In genomic region chr1:25559996-25560395, GRCh38 we compare ENCODE assay signal across 15 cellular contexts. TPM values are rescaled to one million over a fixed set of nuclear protein-coding genes. Genes with fewer than 3 reads are reported as not detected.
DNase-seq lines count a peak whose midpoint lies in the region; ATAC-seq and TF ChIP-seq lines count a peak whose summit lies in the region.
"Had no signal": no experiment of that assay in that cellular context is flagged by ENCODE, and none has a peak within 500 bp of the region (broad histone marks: within the 10 kb centered on the region; RNA-seq: fewer than 3 reads in every experiment).

No MANE protein-coding gene starts in this region.

- peaks cover 88 to 98% (median 95%) of the 10 kb centered on the region in 3 donors for H3K4me1 Mint-ChIP-seq in CD8-positive, alpha-beta memory T cell
- H3K4me1 Mint-ChIP-seq in activated naive CD8-positive, alpha-beta T cell treated with anti-CD3 and anti-CD28 coated beads for 36 hours, result peaks cover 86% of the 10 kb centered on the region

- H3K27ac Mint-ChIP-seq in CD8-positive, alpha-beta memory T cell, result peak overlapping the region; percentile 83 to 99 (median 96)
- peak overlapping the region; percentile 83 for H3K27ac Mint-ChIP-seq in activated naive CD8-positive, alpha-beta T cell treated with anti-CD3 and anti-CD28 coated beads for 36 hours

- peak overlapping the region; percentile 45; the same call in 1 of the 2 replicates for H3K9ac ChIP-seq in BLaER1
- H3K9ac ChIP-seq: GM23248 had no signal

- no peaks in the 10 kb centered on the region for H3K9me3 Mint-ChIP-seq in CD8-positive, alpha-beta memory T cell
- H3K9me3 Mint-ChIP-seq in activated naive CD8-positive, alpha-beta T cell treated with anti-CD3 and anti-CD28 coated beads for 36 hours, result peaks cover 2% of the 10 kb centered on the region

- peak overlapping the region in 5 of 7 donors; percentile 15 to 53 (median 29) for H3K4me3 Mint-ChIP-seq in CD8-positive, alpha-beta memory T cell
- no peak overlapping the region for H3K4me3 Mint-ChIP-seq in activated naive CD8-positive, alpha-beta T cell treated with anti-CD3 and anti-CD28 coated beads for 36 hours

- no peak for DNase-seq in CD8-positive, alpha-beta memory T cell
- no peak for DNase-seq in activated naive CD8-positive, alpha-beta T cell treated with anti-CD3 and anti-CD28 coated beads for 36 hours
- DNase-seq in lower lobe of right lung (no peak), KBM-7 (no peak), middle frontal gyrus (ENCODE audit: extremely low spot score, low spot score) (no peak), NCI-H1694 treated with DMSO at 0.1 percent for 48 hours (lab: John Stamatoyannopoulos, UW) (no peak)
- DNase-seq: activated CD8-positive, alpha-beta memory T cell treated with anti-CD3 and anti-CD28 coated beads, Interleukin-2, amount 50 U/mL, for 4 hours; foreskin keratinocyte; GM23248; left colon; NCI-H524 treated with DMSO at 0.1 percent for 48 hours; right cardiac atrium; SIG-M5 had no signal

- no peak for TF ChIP-seq CTCF in lower lobe of right lung (IDR thresholded peaks at IDR 0.05)

- H3K9me3 ChIP-seq in BLaER1, result no peaks in the 10 kb centered on the region
- H3K9me3 ChIP-seq in CD8-positive, alpha-beta memory T cell (ENCODE audit: low read length), result no peaks in the 10 kb centered on the region
- no peaks in the 10 kb centered on the region for H3K9me3 ChIP-seq in lower lobe of right lung

- peaks cover 17% of the 10 kb centered on the region; the same call in 1 of the 2 replicates for H4K20me1 ChIP-seq in BLaER1

- H3K27ac ChIP-seq in BLaER1 (peak overlapping the region; percentile 78), lower lobe of right lung (peak overlapping the region; percentile 43)
- peak overlapping the region; percentile 0 for H3K27ac ChIP-seq in CD8-positive, alpha-beta memory T cell (ENCODE audit: low read depth, low read length)
- H3K27ac ChIP-seq: foreskin keratinocyte, GM23248 had no signal

- H3K36me3 ChIP-seq in BLaER1 (peaks cover 45% of the 10 kb centered on the region), lower lobe of right lung (peaks cover 46% of the 10 kb centered on the region)
- peaks cover 39% of the 10 kb centered on the region for H3K36me3 ChIP-seq in CD8-positive, alpha-beta memory T cell (ENCODE audit: insufficient read depth, low read length)

- intact Hi-C loops in lower lobe of right lung (cut with DNase I), result no loop called here

- H3K4me3 ChIP-seq in BLaER1, result peak overlapping the region; percentile 24
- H3K4me3 ChIP-seq in CD8-positive, alpha-beta memory T cell (ENCODE audit: low read length), result no peak overlapping the region
- no peak overlapping the region for H3K4me3 ChIP-seq in lower lobe of right lung
- H3K4me3 ChIP-seq: GM23248 had no signal

- POLR2A ChIA-PET in CD8-positive, alpha-beta memory T cell (lab: Charles Lee), result no interaction called here

- in situ Hi-C loops in KBM-7 (cut with MboI; ENCODE audit: low pct_unique_long_range_greater_than_20kb, low sequenced_read_pairs), result no loop called here

- CTCF ChIA-PET in CD8-positive, alpha-beta memory T cell (lab: Charles Lee), result no interaction called here

- H3K27me3 ChIP-seq in BLaER1, result no peaks in the 10 kb centered on the region
- no peaks in the 10 kb centered on the region for H3K27me3 ChIP-seq in CD8-positive, alpha-beta memory T cell (ENCODE audit: insufficient read depth, low read length, poor library complexity, severe bottlenecking)
- no peaks in the 10 kb centered on the region for H3K27me3 ChIP-seq in lower lobe of right lung (ENCODE audit: low read depth)
- H3K27me3 ChIP-seq: foreskin keratinocyte had no signal

- no peaks in the 10 kb centered on the region for H3K27me3 Mint-ChIP-seq in CD8-positive, alpha-beta memory T cell
- H3K27me3 Mint-ChIP-seq in activated naive CD8-positive, alpha-beta T cell treated with anti-CD3 and anti-CD28 coated beads for 36 hours, result no peaks in the 10 kb centered on the region

- ATAC-seq in lower lobe of right lung (no peak), HG03571 (IDR thresholded peaks at IDR 0.05; ENCODE audit: unreplicated experiment) (no peak)
- ATAC-seq: left colon, right cardiac atrium had no signal

- peak overlapping the region; percentile 86 for H3K4me2 ChIP-seq in BLaER1

- H3K36me3 Mint-ChIP-seq in CD8-positive, alpha-beta memory T cell, result peaks cover 4 to 80% (median 25%) of the 10 kb centered on the region in 3 donors
- peaks cover 16% of the 10 kb centered on the region for H3K36me3 Mint-ChIP-seq in activated naive CD8-positive, alpha-beta T cell treated with anti-CD3 and anti-CD28 coated beads for 36 hours

- peaks cover 100% of the 10 kb centered on the region for H3K4me1 ChIP-seq in BLaER1
- H3K4me1 ChIP-seq in CD8-positive, alpha-beta memory T cell (ENCODE audit: insufficient read depth, low read length), result peaks cover 97% of the 10 kb centered on the region
- H3K4me1 ChIP-seq in lower lobe of right lung, result peaks cover 66% of the 10 kb centered on the region

RNA-seq across cellular contexts. Expression of gene LDLRAP1, which starts 16.6 kb away (rescaled TPM):
- total RNA-seq in CD8-positive, alpha-beta memory T cell, result 10 to 100 TPM; 21.1 to 22.0 TPM
- polyA plus RNA-seq in CD8-positive, alpha-beta memory T cell, result 302 TPM
- 10 to 100 TPM; 14.3 to 17.4 TPM for total RNA-seq in activated naive CD8-positive, alpha-beta T cell treated with anti-CD3 and anti-CD28 coated beads for 36 hours
- total RNA-seq in lower lobe of right lung, result 30.3 TPM

RNA-seq across cellular contexts. Expression of gene MAN1C1, which starts 56.6 kb away (rescaled TPM):
- total RNA-seq in CD8-positive, alpha-beta memory T cell, result 1 to 10 TPM; 2.8 to 3.6 TPM
- polyA plus RNA-seq in CD8-positive, alpha-beta memory T cell, result 5.6 TPM
- total RNA-seq in activated naive CD8-positive, alpha-beta T cell treated with anti-CD3 and anti-CD28 coated beads for 36 hours, result 1 to 10 TPM; 5.1 to 5.3 TPM
- total RNA-seq in lower lobe of right lung, result 20.4 TPM

Comparison
In these comparisons a context has a peak if more than half of its experiments do, and no peak if none do; other contexts are left out.
1. H3K27ac ChIP-seq: peak in every context shown above with its lines; median percentile 78 in BLaER1; 43 in lower lobe of right lung; 0 in CD8-positive, alpha-beta memory T cell.